ENCODE assay signal across 3 cellular contexts in the genomic region with DNA sequence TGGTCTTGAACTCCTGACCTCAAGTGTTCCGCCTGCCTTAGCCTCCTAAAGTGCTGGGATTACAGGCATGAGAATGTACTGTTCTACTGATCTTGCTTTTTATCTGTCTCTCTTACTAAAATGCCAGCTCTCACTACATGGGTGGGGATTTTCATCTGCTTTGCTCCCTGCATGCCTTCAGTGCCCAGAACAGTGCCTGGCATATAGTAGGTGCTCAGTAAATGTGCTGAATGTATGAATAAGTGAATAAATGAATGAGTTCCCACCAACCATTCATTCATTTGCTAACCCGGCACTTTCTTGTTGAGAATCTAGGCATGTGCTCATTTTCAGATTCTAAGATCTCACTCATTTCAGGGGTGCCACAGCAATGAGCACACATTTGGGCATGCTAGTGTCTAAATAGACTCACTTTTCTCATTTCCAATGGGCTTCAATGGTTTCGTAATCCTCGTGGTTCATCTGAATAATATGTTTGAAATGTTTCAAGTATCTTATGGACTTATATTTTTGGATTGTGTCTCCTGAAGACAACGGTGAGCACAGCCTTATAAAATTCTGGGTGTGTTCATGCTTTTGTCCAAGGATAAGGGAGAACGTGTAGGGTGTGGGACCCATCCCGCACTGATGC.
TF ChIP-seq lines count a peak whose summit lies in the region.

No MANE protein-coding gene starts in this region.

TF ChIP-seq in A549, 52 proteins besides CTCF, POLR2A, EP300 and RAD21:
- TF ChIP-seq HOXA7 (CRISPR knock-in tag; IDR thresholded peaks at IDR 0.05) (no peak), MAFK (IDR thresholded peaks at IDR 0.05; ENCODE audit: partially characterized antibody) (peak; percentile 10), SREBF2 (IDR thresholded peaks at IDR 0.05) (no peak), HOXB13 (CRISPR knock-in tag; IDR thresholded peaks at IDR 0.05; ENCODE audit: low read depth) (no peak), RNF2 (IDR thresholded peaks at IDR 0.05; ENCODE audit: borderline replicate concordance, low read depth) (no peak), RARB (CRISPR knock-in tag; IDR thresholded peaks at IDR 0.05) (no peak)
- TF ChIP-seq, protein P1, sequence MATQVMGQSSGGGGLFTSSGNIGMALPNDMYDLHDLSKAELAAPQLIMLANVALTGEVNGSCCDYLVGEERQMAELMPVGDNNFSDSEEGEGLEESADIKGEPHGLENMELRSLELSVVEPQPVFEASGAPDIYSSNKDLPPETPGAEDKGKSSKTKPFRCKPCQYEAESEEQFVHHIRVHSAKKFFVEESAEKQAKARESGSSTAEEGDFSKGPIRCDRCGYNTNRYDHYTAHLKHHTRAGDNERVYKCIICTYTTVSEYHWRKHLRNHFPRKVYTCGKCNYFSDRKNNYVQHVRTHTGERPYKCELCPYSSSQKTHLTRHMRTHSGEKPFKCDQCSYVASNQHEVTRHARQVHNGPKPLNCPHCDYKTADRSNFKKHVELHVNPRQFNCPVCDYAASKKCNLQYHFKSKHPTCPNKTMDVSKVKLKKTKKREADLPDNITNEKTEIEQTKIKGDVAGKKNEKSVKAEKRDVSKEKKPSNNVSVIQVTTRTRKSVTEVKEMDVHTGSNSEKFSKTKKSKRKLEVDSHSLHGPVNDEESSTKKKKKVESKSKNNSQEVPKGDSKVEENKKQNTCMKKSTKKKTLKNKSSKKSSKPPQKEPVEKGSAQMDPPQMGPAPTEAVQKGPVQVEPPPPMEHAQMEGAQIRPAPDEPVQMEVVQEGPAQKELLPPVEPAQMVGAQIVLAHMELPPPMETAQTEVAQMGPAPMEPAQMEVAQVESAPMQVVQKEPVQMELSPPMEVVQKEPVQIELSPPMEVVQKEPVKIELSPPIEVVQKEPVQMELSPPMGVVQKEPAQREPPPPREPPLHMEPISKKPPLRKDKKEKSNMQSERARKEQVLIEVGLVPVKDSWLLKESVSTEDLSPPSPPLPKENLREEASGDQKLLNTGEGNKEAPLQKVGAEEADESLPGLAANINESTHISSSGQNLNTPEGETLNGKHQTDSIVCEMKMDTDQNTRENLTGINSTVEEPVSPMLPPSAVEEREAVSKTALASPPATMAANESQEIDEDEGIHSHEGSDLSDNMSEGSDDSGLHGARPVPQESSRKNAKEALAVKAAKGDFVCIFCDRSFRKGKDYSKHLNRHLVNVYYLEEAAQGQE (IDR thresholded peaks at IDR 0.05): 0 out of 2 replicates have a peak, but pooled peaks have one; percentile 3

TF ChIP-seq in K562, 482 proteins besides CTCF, POLR2A, EP300 and RAD21 (continues in another document):
- TF ChIP-seq, protein P2, sequence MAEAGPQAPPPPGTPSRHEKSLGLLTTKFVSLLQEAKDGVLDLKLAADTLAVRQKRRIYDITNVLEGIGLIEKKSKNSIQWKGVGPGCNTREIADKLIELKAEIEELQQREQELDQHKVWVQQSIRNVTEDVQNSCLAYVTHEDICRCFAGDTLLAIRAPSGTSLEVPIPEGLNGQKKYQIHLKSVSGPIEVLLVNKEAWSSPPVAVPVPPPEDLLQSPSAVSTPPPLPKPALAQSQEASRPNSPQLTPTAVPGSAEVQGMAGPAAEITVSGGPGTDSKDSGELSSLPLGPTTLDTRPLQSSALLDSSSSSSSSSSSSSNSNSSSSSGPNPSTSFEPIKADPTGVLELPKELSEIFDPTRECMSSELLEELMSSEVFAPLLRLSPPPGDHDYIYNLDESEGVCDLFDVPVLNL (CRISPR knock-in tag; IDR thresholded peaks at IDR 0.05; ENCODE audit: low read depth): no peak
- no peak for TF ChIP-seq COPS2 (conservative IDR thresholded peaks at IDR 0.05)
- TF ChIP-seq POLR2AphosphoS5 (IDR thresholded peaks at IDR 0.05; ENCODE audit: control insufficient read depth, insufficient read depth, low read depth, low read length): peak; percentile 31; the same call in 1 of the 2 replicates
- TF ChIP-seq, protein P1 (CRISPR knock-in tag; IDR thresholded peaks at IDR 0.05; ENCODE audit: low read depth): no peak
- no peak for TF ChIP-seq NR1H2 (CRISPR knock-in tag; IDR thresholded peaks at IDR 0.05)
- no peak for TF ChIP-seq JUNB (CRISPR knock-in tag; conservative IDR thresholded peaks at IDR 0.05)
- TF ChIP-seq ZNF134 (CRISPR knock-in tag; conservative IDR thresholded peaks at IDR 0.05): no peak
- TF ChIP-seq ZNF316 (IDR thresholded peaks at IDR 0.05): peak; percentile 18; the same call in 1 of the 2 replicates
- TF ChIP-seq ZNF695 (CRISPR knock-in tag; IDR thresholded peaks at IDR 0.05): no peak

TF ChIP-seq in liver, 16 proteins besides CTCF, POLR2A, EP300 and RAD21:
- TF ChIP-seq, protein P3, sequence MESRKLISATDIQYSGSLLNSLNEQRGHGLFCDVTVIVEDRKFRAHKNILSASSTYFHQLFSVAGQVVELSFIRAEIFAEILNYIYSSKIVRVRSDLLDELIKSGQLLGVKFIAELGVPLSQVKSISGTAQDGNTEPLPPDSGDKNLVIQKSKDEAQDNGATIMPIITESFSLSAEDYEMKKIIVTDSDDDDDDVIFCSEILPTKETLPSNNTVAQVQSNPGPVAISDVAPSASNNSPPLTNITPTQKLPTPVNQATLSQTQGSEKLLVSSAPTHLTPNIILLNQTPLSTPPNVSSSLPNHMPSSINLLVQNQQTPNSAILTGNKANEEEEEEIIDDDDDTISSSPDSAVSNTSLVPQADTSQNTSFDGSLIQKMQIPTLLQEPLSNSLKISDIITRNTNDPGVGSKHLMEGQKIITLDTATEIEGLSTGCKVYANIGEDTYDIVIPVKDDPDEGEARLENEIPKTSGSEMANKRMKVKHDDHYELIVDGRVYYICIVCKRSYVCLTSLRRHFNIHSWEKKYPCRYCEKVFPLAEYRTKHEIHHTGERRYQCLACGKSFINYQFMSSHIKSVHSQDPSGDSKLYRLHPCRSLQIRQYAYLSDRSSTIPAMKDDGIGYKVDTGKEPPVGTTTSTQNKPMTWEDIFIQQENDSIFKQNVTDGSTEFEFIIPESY (IDR thresholded peaks at IDR 0.05): no peak
- no peak for TF ChIP-seq NR2F2 (IDR thresholded peaks at IDR 0.05)
